In the genomic region with DNA sequence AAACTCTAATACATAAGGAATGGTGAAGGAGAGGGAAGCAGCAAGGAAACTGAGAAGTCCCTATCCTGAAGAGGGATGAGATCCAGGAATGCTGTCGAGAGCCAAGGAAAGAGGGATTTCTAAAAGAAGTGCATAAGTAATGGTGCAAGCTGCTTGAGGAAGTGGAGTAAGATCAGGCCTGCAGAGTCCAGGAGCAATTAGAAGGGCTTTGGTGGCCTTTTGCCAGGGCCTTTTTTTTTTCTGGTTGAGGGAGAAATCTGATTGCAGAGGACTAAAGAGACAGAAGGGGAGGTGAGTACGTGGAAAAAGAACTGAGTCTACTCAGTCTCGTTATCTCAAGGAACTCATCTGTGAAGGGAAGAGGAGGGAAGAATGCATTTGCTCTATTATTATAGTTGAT, we compare ENCODE assay signal across 15 cellular contexts.
"Had no signal": no experiment of that assay in that cellular context is flagged by ENCODE, and none has a peak within 500 bp of the region (broad histone marks: within the 10 kb centered on the region; RNA-seq: fewer than 3 reads in every experiment).

No MANE protein-coding gene starts in this region.

- DNase-seq: activated CD4-positive, alpha-beta T cell treated with anti-CD3 and anti-CD28 coated beads, Interleukin-2, amount 50 U/mL, for 4 hours; activated CD4-positive, CD25-positive, alpha-beta regulatory T cell treated with anti-CD3 and anti-CD28 coated beads, Interleukin-2, amount 50 U/mL, for 72 hours; activated gamma-delta T cell; activated T-cell treated with anti-CD3 and anti-CD28 coated beads, Interleukin-2, amount 50 U/mL, for 72 hours; effector CD8-positive, alpha-beta T cell; heart right ventricle; naive thymus-derived CD4-positive, alpha-beta T cell; stimulated activated CD4-positive, alpha-beta T cell treated with anti-CD3 and anti-CD28 coated beads, Interleukin-4, amount 100 ng/mL, for 24 hours; stimulated activated naive B cell treated with anti-CD40 and anti-IgM and Interleukin-4, amounts not matched to agents 10 μg/mL and 1 μg/mL and 100 μg/mL, for 72 hours; upper lobe of left lung had no signal

- H3K27me3 ChIP-seq: heart right ventricle, upper lobe of left lung had no signal

- H3K9me3 ChIP-seq: thoracic aorta had no signal

- ATAC-seq: activated T-cell treated with anti-CD3 and anti-CD28 coated beads, Interleukin-2, amount 50 U/mL, for 72 hours; esophagus mucosa; heart right ventricle; naive thymus-derived CD4-positive, alpha-beta T cell; sciatic nerve; stimulated activated naive B cell treated with anti-CD40 and anti-IgM and Interleukin-4, amounts not matched to agents 10 μg/mL and 1 μg/mL and 100 μg/mL, for 72 hours had no signal

- H3K4me1 ChIP-seq: parathyroid adenoma had no signal

- H3K4me3 ChIP-seq: heart right ventricle, smooth muscle cell, thoracic aorta, upper lobe of left lung had no signal

- H3K36me3 ChIP-seq: thoracic aorta had no signal

- H3K27ac ChIP-seq: heart right ventricle, parathyroid adenoma, thoracic aorta, upper lobe of left lung had no signal
